Comparison of ENCODE assay signal across 20 cellular contexts in genomic region chr5:133734916-133735315, GRCh38.
DNase-seq lines count a peak whose midpoint lies in the region; ATAC-seq and TF ChIP-seq lines count a peak whose summit lies in the region.
"Had no signal": no experiment of that assay in that cellular context is flagged by ENCODE, and none has a peak within 500 bp of the region (broad histone marks: within the 10 kb centered on the region; RNA-seq: fewer than 3 reads in every experiment).

No MANE protein-coding gene starts in this region.

- no peaks in the 10 kb centered on the region for H3K36me3 ChIP-seq in RWPE2 (ENCODE audit: low read depth)
- no peaks in the 10 kb centered on the region for H3K36me3 ChIP-seq in thoracic aorta
- H3K36me3 ChIP-seq: MG63, Peyer's patch had no signal

- ATAC-seq in activated CD8-positive, alpha-beta memory T cell treated with anti-CD3 and anti-CD28 coated beads, Interleukin-2, amount 10 ng/mL, durations not matched to agents 7 days and 5 days, result no peak
- ATAC-seq in RWPE2 (ENCODE audit: low read depth) (no peak), thoracic aorta (ENCODE audit: insufficient number of reproducible peaks, low FRiP score, low read depth) (no peak), right cardiac atrium (no peak)
- ATAC-seq: K562, Right ventricle myocardium inferior had no signal

- no peaks in the 10 kb centered on the region for H3K4me1 Mint-ChIP-seq in activated CD8-positive, alpha-beta memory T cell treated with anti-CD3 and anti-CD28 coated beads, Interleukin-2, amount 10 ng/mL, durations not matched to agents 7 days and 5 days
- H3K4me1 Mint-ChIP-seq: CD14-positive monocyte had no signal

- H3K9me3 Mint-ChIP-seq in activated CD8-positive, alpha-beta memory T cell treated with anti-CD3 and anti-CD28 coated beads, Interleukin-2, amount 10 ng/mL, durations not matched to agents 7 days and 5 days (ENCODE audit: low read depth), result no peaks in the 10 kb centered on the region

- peaks cover 4% of the 10 kb centered on the region for H3K27me3 Mint-ChIP-seq in activated CD8-positive, alpha-beta memory T cell treated with anti-CD3 and anti-CD28 coated beads, Interleukin-2, amount 10 ng/mL, durations not matched to agents 7 days and 5 days

- TF ChIP-seq CTCF in RWPE2 (IDR thresholded peaks at IDR 0.05; ENCODE audit: poor library complexity, severe bottlenecking) (no peak), thoracic aorta (IDR thresholded peaks at IDR 0.05) (no peak)

- WGBS in right cardiac atrium, result 81% methylated on average over 8 of the region's 8 CpGs

- H3K27me3 ChIP-seq in RWPE2 (ENCODE audit: insufficient read depth, poor library complexity, severe bottlenecking), result no peaks in the 10 kb centered on the region
- H3K27me3 ChIP-seq in thoracic aorta (replicated peaks; ENCODE audit: insufficient read depth), result no peaks in the 10 kb centered on the region
- no peaks in the 10 kb centered on the region for H3K27me3 ChIP-seq in right cardiac atrium (ENCODE audit: control insufficient read depth, insufficient read depth)
- H3K27me3 ChIP-seq: MG63, Peyer's patch had no signal

- no peak overlapping the region for H3K4me3 Mint-ChIP-seq in activated CD8-positive, alpha-beta memory T cell treated with anti-CD3 and anti-CD28 coated beads, Interleukin-2, amount 10 ng/mL, durations not matched to agents 7 days and 5 days
- H3K4me3 Mint-ChIP-seq: CD14-positive monocyte had no signal

- peak overlapping the region; percentile 23 for H3K27ac ChIP-seq in RWPE2 (ENCODE audit: poor library complexity, severe bottlenecking)
- peak overlapping the region; percentile 73 to 77 for H3K27ac ChIP-seq in thoracic aorta
- no peak overlapping the region for H3K27ac ChIP-seq in substantia nigra (ENCODE audit: low read depth, low read length, poor library complexity, severe bottlenecking)
- no peak overlapping the region for H3K27ac ChIP-seq in right cardiac atrium (ENCODE audit: low read length)
- H3K27ac ChIP-seq: Peyer's patch had no signal

- H3K4me1 ChIP-seq in RWPE2 (ENCODE audit: insufficient read depth, poor library complexity, severe bottlenecking), result peaks cover 19% of the 10 kb centered on the region
- H3K4me1 ChIP-seq in thoracic aorta (ENCODE audit: control insufficient read depth in 1 of 2, low read depth in 2 of 2), result peaks cover 11 to 17% of the 10 kb centered on the region in 2 donors
- no peaks in the 10 kb centered on the region for H3K4me1 ChIP-seq in right cardiac atrium (ENCODE audit: control insufficient read depth, insufficient read depth, low read length)
- H3K4me1 ChIP-seq: Peyer's patch had no signal

- CTCF ChIA-PET in activated CD8-positive, alpha-beta memory T cell treated with anti-CD3 and anti-CD28 coated beads, Interleukin-2, amount 10 ng/mL, durations not matched to agents 7 days and 5 days (lab: Charles Lee), result no interaction called here

- H3K9me3 ChIP-seq in RWPE2 (ENCODE audit: severe bottlenecking) (no peaks in the 10 kb centered on the region), thoracic aorta (no peaks in the 10 kb centered on the region), right cardiac atrium (ENCODE audit: control insufficient read depth, low read length) (no peaks in the 10 kb centered on the region)
- H3K9me3 ChIP-seq: Peyer's patch had no signal

- H3K4me3 ChIP-seq in RWPE2 (ENCODE audit: severe bottlenecking) (no peak overlapping the region), thoracic aorta (no peak overlapping the region), right cardiac atrium (ENCODE audit: low read length) (no peak overlapping the region)
- H3K4me3 ChIP-seq: K562, MG63, Peyer's patch had no signal

- H3K36me3 Mint-ChIP-seq in activated CD8-positive, alpha-beta memory T cell treated with anti-CD3 and anti-CD28 coated beads, Interleukin-2, amount 10 ng/mL, durations not matched to agents 7 days and 5 days, result no peaks in the 10 kb centered on the region
- H3K36me3 Mint-ChIP-seq: CD14-positive monocyte had no signal

- DNase-seq in activated CD8-positive, alpha-beta memory T cell treated with anti-CD3 and anti-CD28 coated beads, Interleukin-2, amount 10 ng/mL, durations not matched to agents 7 days and 5 days, result peak; percentile 12
- no peak for DNase-seq in activated CD8-positive, alpha-beta memory T cell treated with anti-CD3 and anti-CD28 coated beads, Interleukin-2, amount 50 U/mL, for 4 hours
- DNase-seq in RWPE2 (ENCODE audit: low spot score), result no peak
- peak; percentile 25 for DNase-seq in ecto neural progenitor cell (ENCODE audit: low spot score)
- DNase-seq in thoracic aorta (ENCODE audit: low spot score), result no peak
- no peak for DNase-seq in substantia nigra (lab: John Stamatoyannopoulos, UW)
- no peak for DNase-seq in right cardiac atrium
- no peak for DNase-seq in activated CD8-positive, alpha-beta memory T cell treated with anti-CD3 and anti-CD28 coated beads for 24 hours
- DNase-seq: 8988T; MG63; NCI-H1048; NCI-H1417 treated with DMSO at 0.1 percent for 48 hours; NCI-H1930; NCI-H510A; NCI-H748 treated with DMSO at 0.1 percent for 48 hours; NK-92 treated with Interleukin-12 subunit alpha and Interleukin-12 subunit beta, amount 100 ng/mL, for 24 hours; Peyer's patch had no signal

- intact Hi-C loops in right cardiac atrium (cut with DNase I), result no loop called here

- H3K27ac Mint-ChIP-seq in activated CD8-positive, alpha-beta memory T cell treated with anti-CD3 and anti-CD28 coated beads, Interleukin-2, amount 10 ng/mL, durations not matched to agents 7 days and 5 days, result no peak overlapping the region
- H3K27ac Mint-ChIP-seq: CD14-positive monocyte had no signal

Comparison
In these comparisons a context has a peak if more than half of its experiments do, and no peak if none do; other contexts are left out.
1. DNase-seq: peak in activated CD8-positive, alpha-beta memory T cell treated with anti-CD3 and anti-CD28 coated beads, Interleukin-2, amount 10 ng/mL, durations not matched to agents 7 days and 5 days (single experiment) and ecto neural progenitor cell (single experiment); none in activated CD8-positive, alpha-beta memory T cell treated with anti-CD3 and anti-CD28 coated beads, Interleukin-2, amount 50 U/mL, for 4 hours (single experiment), RWPE2 (single experiment), thoracic aorta (single experiment), substantia nigra (0 of 49), right cardiac atrium (0 of 3) and activated CD8-positive, alpha-beta memory T cell treated with anti-CD3 and anti-CD28 coated beads for 24 hours (single experiment).
2. H3K27ac ChIP-seq: peak in RWPE2 (single experiment) and thoracic aorta (2 of 2); none in substantia nigra (single experiment) and right cardiac atrium (single experiment).